ENCODE assay signal across 8 cellular contexts in genomic region chr17:18040287-18040858, GRCh38. TPM values are rescaled to one million over a fixed set of nuclear protein-coding genes. Genes with fewer than 3 reads are reported as not detected.
DNase-seq lines count a peak whose midpoint lies in the region; ATAC-seq, FAIRE-seq and TF ChIP-seq lines count a peak whose summit lies in the region.

No MANE protein-coding gene starts in this region.

- peak overlapping the region; percentile 75 to 81 for H3K27ac Mint-ChIP-seq in T-cell

- no peak for TF ChIP-seq CTCF in fibroblast of the aortic adventitia (IDR thresholded peaks at IDR 0.05; ENCODE audit: insufficient read depth, low read length)
- TF ChIP-seq CTCF in gastrocnemius medialis (IDR thresholded peaks at IDR 0.05 in 4 of 5, conservative IDR thresholded peaks at IDR 0.05 in 1 of 5), result no peak

- H3K36me3 ChIP-seq in gastrocnemius medialis, result peaks cover 0 to 4% of the 10 kb centered on the region in 2 donors

- H3K4me1 ChIP-seq in gastrocnemius medialis, result peaks cover 34 to 45% of the 10 kb centered on the region in 2 donors

- POLR2A ChIA-PET in T-cell (lab: Charles Lee), result interaction anchor here in 1 of 2 donors (0.6 kb wide), 2 partner anchors 71 to 149 kb away, joined by 3 to 4 read pairs; no protein-coding TSS in a partner anchor

- in situ Hi-C loops in gastrocnemius medialis (cut with MboI; ENCODE audit: low sequenced_read_pairs in 4 of 4), result loop anchor here (25.0 kb wide), 2 partner anchors 103 to 153 kb away; no protein-coding TSS in a partner anchor

- ATAC-seq in T-cell (replicated peaks in 1 of 4) (no peak), gastrocnemius medialis (peak in 1 of 2 donors; percentile 11), GM19452 (IDR thresholded peaks at IDR 0.05; ENCODE audit: unreplicated experiment) (no peak), HG03045 (IDR thresholded peaks at IDR 0.05; ENCODE audit: unreplicated experiment) (no peak)

- H3K4me3 Mint-ChIP-seq in T-cell, result peak overlapping the region; percentile 88 to 91 (median 91)

- H3K36me3 Mint-ChIP-seq in T-cell, result peaks cover 5% of the 10 kb centered on the region

- peak overlapping the region; percentile 79 for H3K4me3 ChIP-seq in fibroblast of the aortic adventitia (ENCODE audit: low read depth, low read length)
- peak overlapping the region; percentile 79 to 95 (median 88) for H3K4me3 ChIP-seq in gastrocnemius medialis

- H3K9me3 ChIP-seq in gastrocnemius medialis, result no peaks in the 10 kb centered on the region

- H3K27me3 Mint-ChIP-seq in T-cell, result no peaks in the 10 kb centered on the region

- DNase-seq in GM12891 (ENCODE audit: insufficient read length, low spot score) (no peak), T-cell (peak in 1 of 34 experiments; percentile 4), fibroblast of the aortic adventitia (ENCODE audit: low read depth) (no peak), gastrocnemius medialis (no peak), head of caudate nucleus (no peak)
- no peak for DNase-seq in activated CD4-positive, CD25-positive, alpha-beta regulatory T cell treated with anti-CD3 and anti-CD28 coated beads, Interleukin-2, amount 50 U/mL, for 72 hours

- intact Hi-C loops in gastrocnemius medialis (cut with DNase I; ENCODE audit: low total_unique reads), result no loop called here
- intact Hi-C loops in head of caudate nucleus (cut with DNase I), result loop anchor here (5.0 kb wide), 1 partner anchor 68 kb away; the partner anchor contains the start of genes DRC3 and TOM1L2

- peak; percentile 48 for FAIRE-seq in GM12891 (lab: Jason Lieb, UNC)

- no peaks in the 10 kb centered on the region for H3K9me3 Mint-ChIP-seq in T-cell

- CTCF ChIA-PET in T-cell (lab: Charles Lee), result no interaction called here

- no peak for TF ChIP-seq POLR2A in GM12891 (IDR thresholded peaks at IDR 0.05; ENCODE audit: low read depth, low read length)
- no peak for TF ChIP-seq POLR2A in gastrocnemius medialis (IDR thresholded peaks at IDR 0.05)

- H3K27ac ChIP-seq in gastrocnemius medialis, result peak overlapping the region; percentile 87 to 94 (median 92)

- peaks cover 45 to 59% (median 57%) of the 10 kb centered on the region in 3 donors for H3K4me1 Mint-ChIP-seq in T-cell

- no peaks in the 10 kb centered on the region for H3K27me3 ChIP-seq in gastrocnemius medialis

TF ChIP-seq in GM12891, 5 proteins besides CTCF, POLR2A, EP300 and RAD21:
- TF ChIP-seq POLR2AphosphoS5 (IDR thresholded peaks at IDR 0.05; ENCODE audit: low read depth, low read length), result no peak
- no peak for TF ChIP-seq POU2F2 (IDR thresholded peaks at IDR 0.05; ENCODE audit: low read depth, low read length)
- TF ChIP-seq PAX5 (IDR thresholded peaks at IDR 0.05; ENCODE audit: insufficient read depth, low read length, severe bottlenecking), result no peak
- no peak for TF ChIP-seq TAF1 (IDR thresholded peaks at IDR 0.05; ENCODE audit: low read depth, low read length)
- no peak for TF ChIP-seq SPI1 (IDR thresholded peaks at IDR 0.05; ENCODE audit: low read depth, low read length)

RNA-seq across cellular contexts. Expression of gene GID4, which starts 1.2 kb away (rescaled TPM):
- 2.7 TPM for polyA plus RNA-seq in GM12891 (2012; ENCODE audit: low read depth, missing spikeins)
- total RNA-seq in T-cell (10 to 100 TPM in 2 of 5 donors, 1 to 10 TPM in 3; 7.9 to 12.3 (median 10.0) TPM), fibroblast of the aortic adventitia (ENCODE audit: low replicate concordance) (5.5 and 7.8 TPM in 2 replicates), gastrocnemius medialis (10 to 100 TPM; 40.1 to 46.4 (median 41.4) TPM)

RNA-seq across cellular contexts. Expression of gene ATPAF2, which starts 1.4 kb away (rescaled TPM):
- polyA plus RNA-seq in GM12891 (2012; ENCODE audit: low read depth, missing spikeins), result 18.9 TPM
- total RNA-seq in T-cell (10 to 100 TPM; 23.6 to 32.9 (median 27.7) TPM), fibroblast of the aortic adventitia (ENCODE audit: low replicate concordance) (17.8 and 43.4 TPM in 2 replicates), gastrocnemius medialis (10 to 100 TPM; 12.6 to 19.9 (median 16.2) TPM)

RNA-seq across cellular contexts. Expression of gene DRG2, which starts 47.4 kb away (rescaled TPM):
- polyA plus RNA-seq in GM12891 (2012; ENCODE audit: low read depth, missing spikeins), result 30.3 TPM
- 10 to 100 TPM; 48.1 to 65.7 (median 57.3) TPM for total RNA-seq in T-cell
- total RNA-seq in fibroblast of the aortic adventitia (ENCODE audit: low replicate concordance), result 7.4 and 25.3 TPM in 2 replicates
- total RNA-seq in gastrocnemius medialis, result 10 to 100 TPM; 34.7 to 52.3 (median 37.4) TPM
